10 cellular contexts compared by ENCODE assay signal in genomic region chr2:43051316-43051715, GRCh38.
A peak's percentile ranks its signal among the peaks of the same experiment; 100 is the strongest.
DNase-seq lines count a peak whose midpoint lies in the region; ATAC-seq and TF ChIP-seq lines count a peak whose summit lies in the region.
"Had no signal": no experiment of that assay in that cellular context is flagged by ENCODE, and none has a peak within 500 bp of the region (broad histone marks: within the 10 kb centered on the region; RNA-seq: fewer than 3 reads in every experiment).

No MANE protein-coding gene starts in this region.

- TF ChIP-seq CTCF in colonic mucosa (IDR thresholded peaks at IDR 0.05) (no peak), GM20000 (IDR thresholded peaks at IDR 0.05; ENCODE audit: extremely low read depth, missing control alignments) (no peak)

- intact Hi-C loops in colonic mucosa (cut with DNase I) = no loop called here
- intact Hi-C loops in posterior vena cava (cut with DNase I) = no loop called here

- no peaks in the 10 kb centered on the region for H3K9me3 Mint-ChIP-seq in activated CD8-positive, alpha-beta memory T cell treated with anti-CD3 and anti-CD28 coated beads, Interleukin-2, amount 10 ng/mL, durations not matched to agents 7 days and 5 days (ENCODE audit: low read depth)

- DNase-seq in ELF-1 (ENCODE audit: low read depth, low spot score) = peak; percentile 38
- peak; percentile 82 for DNase-seq in RPMI7951 (ENCODE audit: low read depth)
- DNase-seq in colonic mucosa = peak; percentile 69
- DNase-seq in posterior vena cava (ENCODE audit: low spot score) = peak; percentile 45
- no peak for DNase-seq in activated CD8-positive, alpha-beta memory T cell treated with anti-CD3 and anti-CD28 coated beads, Interleukin-2, amount 10 ng/mL, durations not matched to agents 7 days and 5 days
- no peak for DNase-seq in GM20000 (ENCODE audit: low spot score)
- DNase-seq: NCI-H1105 had no signal

- no peaks in the 10 kb centered on the region for H3K36me3 Mint-ChIP-seq in activated CD8-positive, alpha-beta memory T cell treated with anti-CD3 and anti-CD28 coated beads, Interleukin-2, amount 10 ng/mL, durations not matched to agents 7 days and 5 days

- peak overlapping the region in 1 of 2 donors; percentile 23 for H3K9ac ChIP-seq in colonic mucosa (ENCODE audit: low read depth in 2 of 2, low read length in 2 of 2)

- H3K27ac Mint-ChIP-seq in activated CD8-positive, alpha-beta memory T cell treated with anti-CD3 and anti-CD28 coated beads, Interleukin-2, amount 10 ng/mL, durations not matched to agents 7 days and 5 days = no peak overlapping the region

- peaks cover 47% of the 10 kb centered on the region for H3K4me1 Mint-ChIP-seq in activated CD8-positive, alpha-beta memory T cell treated with anti-CD3 and anti-CD28 coated beads, Interleukin-2, amount 10 ng/mL, durations not matched to agents 7 days and 5 days

- H3K27me3 Mint-ChIP-seq in activated CD8-positive, alpha-beta memory T cell treated with anti-CD3 and anti-CD28 coated beads, Interleukin-2, amount 10 ng/mL, durations not matched to agents 7 days and 5 days = peaks cover 59% of the 10 kb centered on the region

- H3K9me3 ChIP-seq in colonic mucosa = no peaks in the 10 kb centered on the region
- H3K9me3 ChIP-seq: neutrophil had no signal

- H3K27ac ChIP-seq in colonic mucosa = peak overlapping the region; percentile 9
- H3K27ac ChIP-seq: neutrophil had no signal

- no peak for ATAC-seq in activated CD8-positive, alpha-beta memory T cell treated with anti-CD3 and anti-CD28 coated beads, Interleukin-2, amount 10 ng/mL, durations not matched to agents 7 days and 5 days
- ATAC-seq in GM21423 (IDR thresholded peaks at IDR 0.05; ENCODE audit: unreplicated experiment) (no peak), HG02938 (IDR thresholded peaks at IDR 0.05; ENCODE audit: unreplicated experiment) (no peak)

- no peak overlapping the region for H3K4me3 ChIP-seq in colonic mucosa

- no peaks in the 10 kb centered on the region for H3K27me3 ChIP-seq in colonic mucosa
- H3K27me3 ChIP-seq: neutrophil had no signal

- CTCF ChIA-PET in activated CD8-positive, alpha-beta memory T cell treated with anti-CD3 and anti-CD28 coated beads, Interleukin-2, amount 10 ng/mL, durations not matched to agents 7 days and 5 days (lab: Charles Lee) = interaction anchor here (0.5 to 1.1 kb wide), 2 partner anchors 33 to 387 kb away, joined by 3 read pairs; no protein-coding TSS in a partner anchor

- no peak overlapping the region for H3K4me3 Mint-ChIP-seq in activated CD8-positive, alpha-beta memory T cell treated with anti-CD3 and anti-CD28 coated beads, Interleukin-2, amount 10 ng/mL, durations not matched to agents 7 days and 5 days

- no peaks in the 10 kb centered on the region for H3K36me3 ChIP-seq in colonic mucosa
- H3K36me3 ChIP-seq: neutrophil had no signal

- no peaks in the 10 kb centered on the region for H3K4me1 ChIP-seq in colonic mucosa

Comparison
In these comparisons a context has a peak if more than half of its experiments do, and no peak if none do; other contexts are left out.
1. DNase-seq: peak in ELF-1 (single experiment), RPMI7951 (single experiment), colonic mucosa (single experiment) and posterior vena cava (single experiment); none in activated CD8-positive, alpha-beta memory T cell treated with anti-CD3 and anti-CD28 coated beads, Interleukin-2, amount 10 ng/mL, durations not matched to agents 7 days and 5 days (single experiment) and GM20000 (single experiment).